Comparison of ENCODE assay signal across 20 cellular contexts in genomic region chr2:59425292-59425691, GRCh38.
"Had no signal": no experiment of that assay in that cellular context is flagged by ENCODE, and none has a peak within 500 bp of the region (broad histone marks: within the 10 kb centered on the region; RNA-seq: fewer than 3 reads in every experiment).

No MANE protein-coding gene starts in this region.

- H3K27me3 Mint-ChIP-seq: activated CD4-positive, alpha-beta T cell treated with anti-CD3 and anti-CD28 coated beads, Interleukin-2, amount 10 ng/mL, durations not matched to agents 24 days and 14 days; brain; effector memory CD8-positive, alpha-beta T cell had no signal

- H3K9me3 ChIP-seq: right atrium auricular region, thyroid gland, uterus had no signal

- H2AFZ ChIP-seq: hepatocyte had no signal

- H3K36me3 Mint-ChIP-seq: activated naive CD8-positive, alpha-beta T cell treated with anti-CD3 and anti-CD28 coated beads for 36 hours; brain; stimulated activated naive B cell treated with anti-CD40 and anti-IgM and Interleukin-4, amounts not matched to agents 10 μg/mL and 1 μg/mL and 100 μg/mL, for 72 hours had no signal

- DNase-seq: activated B cell treated with CpG ODN at 0.5 μM for 24 hours; activated CD4-positive, alpha-beta T cell treated with anti-CD3 and anti-CD28 coated beads, Interleukin-2, amount 10 ng/mL, durations not matched to agents 24 days and 14 days; activated CD8-positive, alpha-beta memory T cell treated with anti-CD3 and anti-CD28 coated beads, Interleukin-2, amount 50 U/mL, for 48 hours; activated gamma-delta T cell treated with Interleukin-2 at 50 U/mL for 16 hours; activated naive CD8-positive, alpha-beta T cell treated with anti-CD3 and anti-CD28 coated beads for 36 hours; effector memory CD8-positive, alpha-beta T cell; erythroblast; kidney glomerular epithelial cell; mesendoderm; nephron progenitor cell; occipital lobe; stimulated activated CD4-positive, alpha-beta T cell treated with anti-CD3 and anti-CD28 coated beads, Interleukin-15, amount 100 ng/mL, for 24 hours; stimulated activated CD4-positive, alpha-beta T cell treated with anti-CD3 and anti-CD28 coated beads, Interleukin-4, amount 100 ng/mL, for 1 hour; stimulated activated naive B cell treated with anti-CD40 and anti-IgM and Interleukin-4, amounts not matched to agents 10 μg/mL and 1 μg/mL and 100 μg/mL, for 72 hours; thyroid gland; uterus had no signal

- H3K27me3 ChIP-seq: hepatocyte, right atrium auricular region, thyroid gland, uterus had no signal

- H3K27ac Mint-ChIP-seq: activated B cell treated with CpG ODN at 0.5 μM for 24 hours; activated CD4-positive, alpha-beta T cell treated with anti-CD3 and anti-CD28 coated beads, Interleukin-2, amount 10 ng/mL, durations not matched to agents 24 days and 14 days; activated naive CD8-positive, alpha-beta T cell treated with anti-CD3 and anti-CD28 coated beads for 36 hours; brain; effector memory CD8-positive, alpha-beta T cell; nephron progenitor cell; stimulated activated naive B cell treated with anti-CD40 and anti-IgM and Interleukin-4, amounts not matched to agents 10 μg/mL and 1 μg/mL and 100 μg/mL, for 72 hours had no signal

- H3K36me3 ChIP-seq: right atrium auricular region, thyroid gland, uterus had no signal

- H3K4me1 Mint-ChIP-seq: activated B cell treated with CpG ODN at 0.5 μM for 24 hours; activated CD4-positive, alpha-beta T cell treated with anti-CD3 and anti-CD28 coated beads, Interleukin-2, amount 10 ng/mL, durations not matched to agents 24 days and 14 days; activated naive CD8-positive, alpha-beta T cell treated with anti-CD3 and anti-CD28 coated beads for 36 hours; brain; stimulated activated naive B cell treated with anti-CD40 and anti-IgM and Interleukin-4, amounts not matched to agents 10 μg/mL and 1 μg/mL and 100 μg/mL, for 72 hours had no signal

- H3K79me2 ChIP-seq: hepatocyte had no signal

- H3K4me1 ChIP-seq: right atrium auricular region, thyroid gland, uterus had no signal

- ATAC-seq: effector memory CD8-positive, alpha-beta T cell; stimulated activated naive B cell treated with anti-CD40 and anti-IgM and Interleukin-4, amounts not matched to agents 10 μg/mL and 1 μg/mL and 100 μg/mL, for 72 hours had no signal

- H3K4me2 ChIP-seq: hepatocyte had no signal

- H3K27ac ChIP-seq: hepatocyte, right atrium auricular region, skin epidermis, thyroid gland, uterus had no signal

- H3K4me3 ChIP-seq: hepatocyte, right atrium auricular region, skin epidermis, thyroid gland, uterus had no signal

- H3K4me3 Mint-ChIP-seq: activated B cell treated with CpG ODN at 0.5 μM for 24 hours; activated CD4-positive, alpha-beta T cell treated with anti-CD3 and anti-CD28 coated beads, Interleukin-2, amount 10 ng/mL, durations not matched to agents 24 days and 14 days; activated naive CD8-positive, alpha-beta T cell treated with anti-CD3 and anti-CD28 coated beads for 36 hours; brain; effector memory CD8-positive, alpha-beta T cell; nephron progenitor cell; stimulated activated naive B cell treated with anti-CD40 and anti-IgM and Interleukin-4, amounts not matched to agents 10 μg/mL and 1 μg/mL and 100 μg/mL, for 72 hours had no signal
